4 cellular contexts compared by ENCODE assay signal in genomic region chr1:232158558-232158957, GRCh38.
DNase-seq lines count a peak whose midpoint lies in the region; ATAC-seq, FAIRE-seq and TF ChIP-seq lines count a peak whose summit lies in the region.
"Not testable (repeated sequence)": the region's sequence is repeated elsewhere in the genome, so short reads cannot be mapped to it uniquely, and the experiment has no call there.

No MANE protein-coding gene starts in this region.

- H3K36me3 ChIP-seq in HEK293 (ENCODE audit: control insufficient read depth in 2 of 2, insufficient read depth in 1 of 2, low read length in 2 of 2); esophagus muscularis mucosa: not testable (repeated sequence)
- H3K36me3 ChIP-seq in H1 (ENCODE audit: control insufficient read depth in 2 of 4, insufficient read depth in 4 of 4, low read length in 3 of 4) = peaks cover 3 to 36% (median 22%) of the 10 kb centered on the region in 4 experiments; a peak in 6 of 8 replicates

- not testable (repeated sequence) for H3K4me2 ChIP-seq in H1 (ENCODE audit: insufficient read depth in 1 of 2, low read depth in 2 of 2, low read length in 2 of 2)

- ATAC-seq in SK-N-SH treated with all-trans-retinoic acid at 6 μM for 48 hours = not testable (repeated sequence)

- H3K79me2 ChIP-seq in H1 (ENCODE audit: control insufficient read depth in 1 of 2, insufficient read depth in 2 of 2, low read length in 2 of 2) = not testable (repeated sequence)

- not testable (repeated sequence) for H2BK120ac ChIP-seq in H1 (replicated peaks; ENCODE audit: low read depth, low read length)

- not testable (repeated sequence) for H4K5ac ChIP-seq in H1 (ENCODE audit: insufficient read length, low read depth, low read length)

- not testable (repeated sequence) for FAIRE-seq in H1 (lab: Jason Lieb, UNC)

- not testable (repeated sequence) for H2BK12ac ChIP-seq in H1 (ENCODE audit: low read depth, low read length)

- not testable (repeated sequence) for H3K9me3 ChIP-seq in HEK293 (ENCODE audit: control insufficient read depth, insufficient read depth, low read depth, low read length); H1 (ENCODE audit: insufficient read depth in 2 of 2, low read depth in 1 of 2, low read length in 1 of 2); esophagus muscularis mucosa

- H3K4me1 ChIP-seq in HEK293 (ENCODE audit: control insufficient read depth, insufficient read depth, low read length); H1 (replicated peaks in 1 of 4; ENCODE audit: control insufficient read depth in 3 of 4, insufficient read depth in 4 of 4, low read length in 3 of 4); esophagus muscularis mucosa: not testable (repeated sequence)

- not testable (repeated sequence) for TF ChIP-seq CTCF in HEK293 (tag by site-specific recombination; IDR thresholded peaks at IDR 0.05); H1 (IDR thresholded peaks at IDR 0.05; ENCODE audit: control extremely low read depth in 1 of 3, insufficient read depth in 1 of 3, low read depth in 1 of 3, low read length in 3 of 3); esophagus muscularis mucosa (IDR thresholded peaks at IDR 0.05)

- 96% methylated on average over 2 of the region's 2 CpGs; no CpG with 5 or more reads in 1 of the 2 experiments for WGBS in H1 (ENCODE audit: extremely low coverage in 1 of 2, insufficient coverage in 1 of 2, insufficient read length in 1 of 2, insufficient replicate concordance in 2 of 2, low coverage in 1 of 2, low lambda C conversion rate in 2 of 2, missing lambda C conversion rate in 1 of 2), 2 experiments
- 94% methylated on average over 2 of the region's 2 CpGs for WGBS in esophagus muscularis mucosa

- H3K23ac ChIP-seq in H1 (ENCODE audit: insufficient read length) = not testable (repeated sequence)

- CTCF ChIA-PET in HEK293 (lab: Yijun Ruan, JAX) = not testable (repeated sequence)
- CTCF ChIA-PET in H1 (lab: Charles Lee; ENCODE audit: partially characterized antibody) = interaction anchor here (0.9 to 1.2 kb wide), 2 partner anchors 11 to 53 kb away, joined by 3 read pairs; no protein-coding TSS in a partner anchor

- not testable (repeated sequence) for H4K8ac ChIP-seq in H1 (ENCODE audit: extremely low read depth, insufficient read depth, low read length)

- H2BK15ac ChIP-seq in H1 (ENCODE audit: low read length) = not testable (repeated sequence)

- not testable (repeated sequence) for H3K27ac ChIP-seq in HEK293 (ENCODE audit: extremely low read depth, low read depth, low read length); H1 (ENCODE audit: low read depth, low read length); esophagus muscularis mucosa (replicated peaks in 1 of 4)

- not testable (repeated sequence) for H3K56ac ChIP-seq in H1 (replicated peaks; ENCODE audit: insufficient read length, low read depth, low read length)

- H4K20me1 ChIP-seq in H1 (replicated peaks in 1 of 2; ENCODE audit: control insufficient read depth in 1 of 2, insufficient read depth in 2 of 2, low read length in 2 of 2) = not testable (repeated sequence)

- H3K14ac ChIP-seq in H1 (ENCODE audit: insufficient read length) = not testable (repeated sequence)

- not testable (repeated sequence) for TF ChIP-seq EP300 in H1 (IDR thresholded peaks at IDR 0.05; ENCODE audit: borderline replicate concordance in 1 of 2, low read depth in 2 of 2, low read length in 2 of 2); esophagus muscularis mucosa (IDR thresholded peaks at IDR 0.05)

- H3K79me1 ChIP-seq in H1 (ENCODE audit: low read depth, low read length) = not testable (repeated sequence)

- not testable (repeated sequence) for H3K27me3 ChIP-seq in H1 (replicated peaks in 1 of 4; ENCODE audit: control insufficient read depth in 3 of 4, extremely low read depth in 1 of 4, insufficient read depth in 3 of 4, low read length in 3 of 4); esophagus muscularis mucosa

- POLR2A ChIA-PET in HEK293 (lab: Yijun Ruan, JAX); H1 (lab: Charles Lee; ENCODE audit: partially characterized antibody): not testable (repeated sequence)

- TF ChIP-seq POLR2A in H1 (IDR thresholded peaks at IDR 0.05; ENCODE audit: control extremely low read depth in 1 of 2, low read depth in 2 of 2, low read length in 2 of 2); esophagus muscularis mucosa (IDR thresholded peaks at IDR 0.05; ENCODE audit: low read depth): not testable (repeated sequence)

- not testable (repeated sequence) for H2AK5ac ChIP-seq in H1 (ENCODE audit: low read depth, low read length)

- H4K91ac ChIP-seq in H1 (replicated peaks; ENCODE audit: insufficient read length, low read length) = not testable (repeated sequence)

- H2BK5ac ChIP-seq in H1 (ENCODE audit: low read depth, low read length) = not testable (repeated sequence)

- DNase-seq in H1 (ENCODE audit: low read depth in 1 of 2, low spot score in 2 of 2) = not testable (repeated sequence)
- DNase-seq in esophagus muscularis mucosa (ENCODE audit: extremely low spot score) = peak; percentile 7

- not testable (repeated sequence) for TF ChIP-seq RAD21 in H1 (IDR thresholded peaks at IDR 0.05 in 1 of 2, conservative IDR thresholded peaks at IDR 0.05 in 1 of 2; ENCODE audit: low read depth in 2 of 2, low read length in 2 of 2)

- intact Hi-C loops in esophagus muscularis mucosa (cut with DNase I) = not testable (repeated sequence)

- H2BK20ac ChIP-seq in H1 (ENCODE audit: low read length) = not testable (repeated sequence)

- not testable (repeated sequence) for H2AFZ ChIP-seq in H1 (ENCODE audit: low read length)

- not testable (repeated sequence) for H3K4me3 ChIP-seq in HEK293 (ENCODE audit: low read depth, low read length); H1 (ENCODE audit: extremely low read depth in 1 of 4, insufficient read depth in 2 of 4, low read depth in 3 of 4, low read length in 4 of 4); esophagus muscularis mucosa

- H3K4ac ChIP-seq in H1 (replicated peaks; ENCODE audit: insufficient read length, low read depth, low read length) = not testable (repeated sequence)

- not testable (repeated sequence) for H3K23me2 ChIP-seq in H1 (ENCODE audit: low read depth, low read length)

- not testable (repeated sequence) for H3K9ac ChIP-seq in H1 (replicated peaks in 1 of 4; ENCODE audit: extremely low read depth in 1 of 4, low read depth in 3 of 4, low read length in 3 of 4)

- not testable (repeated sequence) for H3K18ac ChIP-seq in H1 (ENCODE audit: extremely low read depth, low read length)

TF ChIP-seq in HEK293, 187 proteins besides CTCF, POLR2A, EP300 and RAD21 (continues in another document):
- peak; percentile 98 for TF ChIP-seq ZNF146 (tag by site-specific recombination; IDR thresholded peaks at IDR 0.05)
- peak; percentile 79 for TF ChIP-seq ZNF580 (tag by site-specific recombination; IDR thresholded peaks at IDR 0.05)

TF ChIP-seq in SK-N-SH treated with all-trans-retinoic acid at 6 μM for 48 hours, 23 proteins besides CTCF, POLR2A, EP300 and RAD21:
- peak; percentile 56; the same call in 1 of the 2 replicates for TF ChIP-seq ZNF8 (CRISPR knock-in tag; IDR thresholded peaks at IDR 0.05)
TF ChIP-seq in SK-N-SH treated with all-trans-retinoic acid at 6 μM for 48 hours: peak in this region for 1; not testable (repeated sequence) for 22.

TF ChIP-seq in H1, 55 proteins besides CTCF, POLR2A, EP300 and RAD21:
- TF ChIP-seq KDM1A (IDR thresholded peaks at IDR 0.05; ENCODE audit: borderline replicate concordance, low read length) (peak; percentile 59; the same call in 1 of the 2 replicates), POLR2AphosphoS5 (IDR thresholded peaks at IDR 0.05; ENCODE audit: low read depth, low read length) (peak; percentile 18; the same call in 1 of the 2 replicates)
